In the genomic region with DNA sequence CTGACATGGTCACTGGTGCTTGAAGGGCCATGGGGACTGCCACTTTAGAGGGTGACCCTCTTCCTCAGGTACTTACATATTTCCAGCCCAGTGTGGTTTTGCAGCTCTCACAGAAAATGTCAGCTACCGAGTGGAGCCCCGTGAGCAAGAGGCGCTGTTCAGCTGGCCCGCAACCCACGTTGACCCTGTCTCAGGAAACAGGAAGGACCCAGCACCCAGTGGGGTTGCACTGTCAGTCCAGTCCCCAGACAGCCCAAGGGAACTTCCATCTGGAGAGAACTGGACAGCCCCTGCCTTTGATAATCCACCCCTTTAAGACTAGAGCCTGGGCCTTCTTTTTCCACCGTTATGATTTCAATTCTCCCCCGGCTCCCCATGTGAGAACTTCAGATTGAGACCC, we compare ENCODE assay signal across 1 cellular context.
TF ChIP-seq lines count a peak whose summit lies in the region.

No MANE protein-coding gene starts in this region.

TF ChIP-seq in H1, 55 proteins besides CTCF, POLR2A, EP300 and RAD21:
- TF ChIP-seq RNF2 (IDR thresholded peaks at IDR 0.05; ENCODE audit: borderline replicate concordance, low read depth, low read length, missing control alignments, poor library complexity, severe bottlenecking) (no peak), CHD7 (IDR thresholded peaks at IDR 0.05; ENCODE audit: insufficient replicate concordance, low read length) (no peak), TCF12 (IDR thresholded peaks at IDR 0.05; ENCODE audit: low read depth, low read length) (no peak), SIRT6 (IDR thresholded peaks at IDR 0.05; ENCODE audit: low read length) (no peak), CREB1 (IDR thresholded peaks at IDR 0.05) (no peak), TAF7 (optimal IDR thresholded peaks at IDR 0.05; ENCODE audit: borderline replicate concordance, low read depth, low read length) (no peak), TAF1 (IDR thresholded peaks at IDR 0.05; ENCODE audit: low read depth, low read length) (no peak), GTF2F1 (IDR thresholded peaks at IDR 0.05; ENCODE audit: borderline replicate concordance, low read depth, low read length) (no peak), HDAC6 (IDR thresholded peaks at IDR 0.05; ENCODE audit: low read depth, low read length) (no peak), HDAC2 (IDR thresholded peaks at IDR 0.05; ENCODE audit: borderline replicate concordance in 1 of 2, low read depth in 2 of 2, low read length in 2 of 2) (no peak), POLR2AphosphoS5 (IDR thresholded peaks at IDR 0.05; ENCODE audit: low read depth, low read length) (no peak; the same call in 1 of the 2 replicates)
- TF ChIP-seq, protein P1, sequence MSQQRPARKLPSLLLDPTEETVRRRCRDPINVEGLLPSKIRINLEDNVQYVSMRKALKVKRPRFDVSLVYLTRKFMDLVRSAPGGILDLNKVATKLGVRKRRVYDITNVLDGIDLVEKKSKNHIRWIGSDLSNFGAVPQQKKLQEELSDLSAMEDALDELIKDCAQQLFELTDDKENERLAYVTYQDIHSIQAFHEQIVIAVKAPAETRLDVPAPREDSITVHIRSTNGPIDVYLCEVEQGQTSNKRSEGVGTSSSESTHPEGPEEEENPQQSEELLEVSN (IDR thresholded peaks at IDR 0.05): no peak
